16 cellular contexts compared by ENCODE assay signal in the genomic region with DNA sequence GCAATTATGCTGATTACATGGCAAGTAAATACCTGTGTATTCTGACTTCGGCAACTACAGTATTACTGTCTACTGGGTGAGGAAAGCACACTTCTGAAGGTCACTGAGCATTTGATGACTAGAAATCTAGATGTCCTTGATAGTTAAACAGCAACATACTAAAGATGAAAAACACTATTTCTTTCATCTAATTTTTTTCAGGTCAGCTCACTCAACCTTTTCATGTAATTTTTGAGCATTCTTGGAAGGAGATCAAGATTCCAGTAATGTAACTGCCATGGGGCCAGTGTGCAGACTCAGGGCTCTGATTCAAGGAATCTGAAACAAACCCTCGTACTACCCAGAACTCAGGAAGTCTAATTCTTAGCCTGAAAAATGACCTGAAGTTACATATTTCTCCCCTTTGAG.
A peak's percentile ranks its signal among the peaks of the same experiment; 100 is the strongest.
DNase-seq lines count a peak whose midpoint lies in the region; ATAC-seq and TF ChIP-seq lines count a peak whose summit lies in the region.
"Had no signal": no experiment of that assay in that cellular context is flagged by ENCODE, and none has a peak within 500 bp of the region (broad histone marks: within the 10 kb centered on the region; RNA-seq: fewer than 3 reads in every experiment).

No MANE protein-coding gene starts in this region.

- CTCF ChIA-PET in activated CD4-positive, alpha-beta T cell treated with anti-CD3 and anti-CD28 coated beads, Interleukin-2, amount 10 ng/mL, durations not matched to agents 7 days and 5 days (lab: Charles Lee) = interaction anchor here (0.9 to 3.6 kb wide), 9 partner anchors 9 to 337 kb away, joined by 3 to 23 read pairs (median 4); no protein-coding TSS in a partner anchor

- peak; percentile 16 for DNase-seq in activated CD4-positive, alpha-beta T cell treated with anti-CD3 and anti-CD28 coated beads, Interleukin-2, amount 10 ng/mL, durations not matched to agents 7 days and 5 days
- no peak for DNase-seq in activated CD4-positive, alpha-beta T cell treated with anti-CD3 and anti-CD28 coated beads, Interleukin-2, amount 50 U/mL, for 1 hour
- peak; percentile 88 for DNase-seq in choroid plexus epithelial cell (ENCODE audit: low read depth)
- DNase-seq in renal cortical epithelial cell (ENCODE audit: low read depth) = peak; percentile 27
- DNase-seq in NCI-H510A (lab: John Stamatoyannopoulos, UW) = no peak
- DNase-seq in stimulated activated naive B cell treated with anti-CD40 and anti-IgM and Interleukin-4, amounts not matched to agents 10 μg/mL and 1 μg/mL and 100 μg/mL, for 72 hours = no peak
- DNase-seq in SKM-1 (lab: John Stamatoyannopoulos, UW; ENCODE audit: unreplicated experiment) = no peak
- DNase-seq: hippocampal formation, NCI-H1417 treated with DMSO at 0.1 percent for 48 hours, NCI-H774, nucleus accumbens had no signal

- peak overlapping the region; percentile 54 for H3K4me3 Mint-ChIP-seq in activated CD4-positive, alpha-beta T cell treated with anti-CD3 and anti-CD28 coated beads, Interleukin-2, amount 10 ng/mL, durations not matched to agents 7 days and 5 days
- H3K4me3 Mint-ChIP-seq in T-helper 1 cell treated with Interleukin-12 subunit alpha and Interleukin-12 subunit beta and Interleukin-4 antibody, amounts not matched to agents 30 μg/mL and 1 μg/mL, for 36 hours = peak overlapping the region; percentile 70
- no peak overlapping the region for H3K4me3 Mint-ChIP-seq in stimulated activated naive B cell treated with anti-CD40 and anti-IgM and Interleukin-4, amounts not matched to agents 10 μg/mL and 1 μg/mL and 100 μg/mL, for 72 hours

- TF ChIP-seq CTCF in choroid plexus epithelial cell (conservative IDR thresholded peaks at IDR 0.05; ENCODE audit: low read depth, low read length) = no peak

- H3K9me3 Mint-ChIP-seq in activated CD4-positive, alpha-beta T cell treated with anti-CD3 and anti-CD28 coated beads, Interleukin-2, amount 10 ng/mL, durations not matched to agents 7 days and 5 days = peaks cover 30% of the 10 kb centered on the region
- peaks cover 26% of the 10 kb centered on the region for H3K9me3 Mint-ChIP-seq in T-helper 1 cell treated with Interleukin-12 subunit alpha and Interleukin-12 subunit beta and Interleukin-4 antibody, amounts not matched to agents 30 μg/mL and 1 μg/mL, for 36 hours
- peaks cover 10 to 11% of the 10 kb centered on the region in 2 donors for H3K9me3 Mint-ChIP-seq in stimulated activated naive B cell treated with anti-CD40 and anti-IgM and Interleukin-4, amounts not matched to agents 10 μg/mL and 1 μg/mL and 100 μg/mL, for 72 hours

- H3K4me1 Mint-ChIP-seq in activated CD4-positive, alpha-beta T cell treated with anti-CD3 and anti-CD28 coated beads, Interleukin-2, amount 10 ng/mL, durations not matched to agents 7 days and 5 days = peaks cover 80% of the 10 kb centered on the region
- H3K4me1 Mint-ChIP-seq in T-helper 1 cell treated with Interleukin-12 subunit alpha and Interleukin-12 subunit beta and Interleukin-4 antibody, amounts not matched to agents 30 μg/mL and 1 μg/mL, for 36 hours (ENCODE audit: low read depth) = peaks cover 59% of the 10 kb centered on the region
- peaks cover 6 to 18% of the 10 kb centered on the region in 2 donors for H3K4me1 Mint-ChIP-seq in stimulated activated naive B cell treated with anti-CD40 and anti-IgM and Interleukin-4, amounts not matched to agents 10 μg/mL and 1 μg/mL and 100 μg/mL, for 72 hours

- POLR2A ChIA-PET in activated CD4-positive, alpha-beta T cell treated with anti-CD3 and anti-CD28 coated beads, Interleukin-2, amount 10 ng/mL, durations not matched to agents 7 days and 5 days (lab: Charles Lee) = interaction anchor here (0.8 to 1.4 kb wide), 3 partner anchors 11 to 227 kb away, joined by 3 to 8 read pairs (median 6); a partner anchor contains a TSS

- no peak overlapping the region for H3K4me3 ChIP-seq in choroid plexus epithelial cell (ENCODE audit: low read depth, low read length)
- H3K4me3 ChIP-seq: A549, ascending aorta, lung, vagina had no signal

- peaks cover 57% of the 10 kb centered on the region for H3K36me3 Mint-ChIP-seq in activated CD4-positive, alpha-beta T cell treated with anti-CD3 and anti-CD28 coated beads, Interleukin-2, amount 10 ng/mL, durations not matched to agents 7 days and 5 days (ENCODE audit: low read depth)
- peaks cover 33% of the 10 kb centered on the region for H3K36me3 Mint-ChIP-seq in T-helper 1 cell treated with Interleukin-12 subunit alpha and Interleukin-12 subunit beta and Interleukin-4 antibody, amounts not matched to agents 30 μg/mL and 1 μg/mL, for 36 hours (ENCODE audit: low read depth)
- peaks cover 5 to 7% of the 10 kb centered on the region in 2 donors for H3K36me3 Mint-ChIP-seq in stimulated activated naive B cell treated with anti-CD40 and anti-IgM and Interleukin-4, amounts not matched to agents 10 μg/mL and 1 μg/mL and 100 μg/mL, for 72 hours

- no peaks in the 10 kb centered on the region for H3K27me3 Mint-ChIP-seq in activated CD4-positive, alpha-beta T cell treated with anti-CD3 and anti-CD28 coated beads, Interleukin-2, amount 10 ng/mL, durations not matched to agents 7 days and 5 days
- H3K27me3 Mint-ChIP-seq in T-helper 1 cell treated with Interleukin-12 subunit alpha and Interleukin-12 subunit beta and Interleukin-4 antibody, amounts not matched to agents 30 μg/mL and 1 μg/mL, for 36 hours (ENCODE audit: low read depth) = no peaks in the 10 kb centered on the region
- no peaks in the 10 kb centered on the region for H3K27me3 Mint-ChIP-seq in stimulated activated naive B cell treated with anti-CD40 and anti-IgM and Interleukin-4, amounts not matched to agents 10 μg/mL and 1 μg/mL and 100 μg/mL, for 72 hours

- H3K27ac Mint-ChIP-seq in activated CD4-positive, alpha-beta T cell treated with anti-CD3 and anti-CD28 coated beads, Interleukin-2, amount 10 ng/mL, durations not matched to agents 7 days and 5 days = peak overlapping the region; percentile 90
- peak overlapping the region; percentile 96 for H3K27ac Mint-ChIP-seq in T-helper 1 cell treated with Interleukin-12 subunit alpha and Interleukin-12 subunit beta and Interleukin-4 antibody, amounts not matched to agents 30 μg/mL and 1 μg/mL, for 36 hours
- H3K27ac Mint-ChIP-seq in stimulated activated naive B cell treated with anti-CD40 and anti-IgM and Interleukin-4, amounts not matched to agents 10 μg/mL and 1 μg/mL and 100 μg/mL, for 72 hours = no peak overlapping the region

- no peak for ATAC-seq in stimulated activated naive B cell treated with anti-CD40 and anti-IgM and Interleukin-4, amounts not matched to agents 10 μg/mL and 1 μg/mL and 100 μg/mL, for 72 hours (replicated peaks)
- ATAC-seq: A549 had no signal

Comparison
In these comparisons a context has a peak if more than half of its experiments do, and no peak if none do; other contexts are left out.
1. DNase-seq: peak in activated CD4-positive, alpha-beta T cell treated with anti-CD3 and anti-CD28 coated beads, Interleukin-2, amount 10 ng/mL, durations not matched to agents 7 days and 5 days (single experiment), choroid plexus epithelial cell (single experiment) and renal cortical epithelial cell (single experiment); none in activated CD4-positive, alpha-beta T cell treated with anti-CD3 and anti-CD28 coated beads, Interleukin-2, amount 50 U/mL, for 1 hour (single experiment), NCI-H510A (single experiment), stimulated activated naive B cell treated with anti-CD40 and anti-IgM and Interleukin-4, amounts not matched to agents 10 μg/mL and 1 μg/mL and 100 μg/mL, for 72 hours (single experiment) and SKM-1 (single experiment).
2. H3K4me3 Mint-ChIP-seq: peak in activated CD4-positive, alpha-beta T cell treated with anti-CD3 and anti-CD28 coated beads, Interleukin-2, amount 10 ng/mL, durations not matched to agents 7 days and 5 days (single experiment) and T-helper 1 cell treated with Interleukin-12 subunit alpha and Interleukin-12 subunit beta and Interleukin-4 antibody, amounts not matched to agents 30 μg/mL and 1 μg/mL, for 36 hours (single experiment); none in stimulated activated naive B cell treated with anti-CD40 and anti-IgM and Interleukin-4, amounts not matched to agents 10 μg/mL and 1 μg/mL and 100 μg/mL, for 72 hours (0 of 2).